ENCODE assay signal across 8 cellular contexts in the genomic region with DNA sequence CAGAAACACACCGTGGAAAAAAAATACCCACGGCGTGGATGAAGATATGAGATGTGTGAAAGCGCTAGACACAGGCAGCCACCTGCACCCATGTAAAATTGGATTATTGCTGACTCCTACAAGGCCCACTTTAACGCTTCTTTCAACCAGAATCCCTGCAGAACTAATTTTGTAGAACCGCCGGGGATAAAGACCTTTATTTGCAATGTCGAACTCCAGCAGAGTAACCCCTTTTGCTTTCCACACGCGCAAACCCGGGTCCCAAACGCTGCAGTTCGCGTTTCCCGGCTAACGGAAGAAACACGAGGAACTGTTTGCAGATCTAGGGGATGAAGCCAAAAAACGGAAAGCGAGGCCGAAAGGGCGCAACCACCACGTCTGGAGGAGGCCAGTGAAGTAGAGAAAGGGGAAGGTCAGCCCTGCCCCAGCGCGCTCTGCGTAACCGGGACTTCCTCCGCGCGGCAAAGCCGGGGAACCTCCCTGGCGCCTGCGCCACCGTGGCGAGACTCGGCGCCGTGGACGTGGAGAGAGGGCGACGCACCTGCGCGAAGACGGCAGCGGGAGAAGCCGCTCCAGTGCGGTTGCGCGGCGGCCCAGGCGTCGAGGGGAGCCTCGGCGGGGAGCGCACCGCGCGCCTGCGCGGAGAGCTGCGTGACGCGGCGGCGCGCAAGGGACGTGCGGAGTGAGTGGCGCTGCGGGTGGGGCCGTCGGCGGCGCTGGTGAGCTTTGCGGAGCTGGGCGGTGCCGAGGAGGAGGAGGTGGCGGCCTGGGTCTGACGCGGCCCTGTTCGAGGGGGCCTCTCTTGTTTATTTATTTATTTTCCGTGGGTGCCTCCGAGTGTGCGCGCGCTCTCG. TPM values are rescaled to one million over a fixed set of nuclear protein-coding genes. Genes with fewer than 3 reads are reported as not detected.
DNase-seq lines count a peak whose midpoint lies in the region; ATAC-seq lines count a peak whose summit lies in the region.

TSS of gene PPP1CB (plus strand) at position 729 of the 854 bp plus-strand sequence. CDS start 295 bp downstream, outside the sequence.

- H3K27ac ChIP-seq in right cardiac atrium (ENCODE audit: low read length) (peak within 1 kb of the TSS; percentile 96), rectal smooth muscle tissue (ENCODE audit: low read depth, low read length) (peak within 1 kb of the TSS; percentile 99), aorta (ENCODE audit: low read depth in 1 of 2, low read length in 2 of 2) (peak within 1 kb of the TSS; percentile 99)

- intact Hi-C loops in right cardiac atrium (cut with DNase I): loop anchor here in 3 of 4 donors (5.0 to 10.0 kb wide), 4 partner anchors 89 to 187 kb away; no protein-coding TSS in a partner anchor
- intact Hi-C loops in aorta (cut with DNase I): loop anchor here (2.0 to 5.0 kb wide), 6 partner anchors 17 to 159 kb away; no protein-coding TSS in a partner anchor

- WGBS in right cardiac atrium: under 1% methylated on average over 86 of the region's 86 CpGs
- WGBS in aorta, 2 donors: 0% methylated on average over 69 to 86 of the region's 86 CpGs

- H3K4me3 ChIP-seq in right cardiac atrium (ENCODE audit: low read length) (peak within 1 kb of the TSS; percentile 84), rectal smooth muscle tissue (ENCODE audit: low read length) (peak within 1 kb of the TSS; percentile 92), aorta (ENCODE audit: low read length in 2 of 2) (peak within 1 kb of the TSS; percentile 87 to 94)

- H3K27me3 ChIP-seq in right cardiac atrium (ENCODE audit: control insufficient read depth, insufficient read depth) (no peaks in the 10 kb centered on the region), rectal smooth muscle tissue (ENCODE audit: control insufficient read depth, insufficient read depth, low read length) (no peaks in the 10 kb centered on the region), aorta (ENCODE audit: control insufficient read depth in 1 of 2, insufficient read depth in 2 of 2, low read length in 1 of 2) (no peaks in the 10 kb centered on the region)

- H3K36me3 ChIP-seq in rectal smooth muscle tissue (ENCODE audit: control insufficient read depth, insufficient read depth, low read length): no peaks in the 10 kb centered on the region
- no peaks in the 10 kb centered on the region for H3K36me3 ChIP-seq in aorta (ENCODE audit: control insufficient read depth in 1 of 2, insufficient read depth in 2 of 2, low read length in 1 of 2)

- H3K9me3 ChIP-seq in right cardiac atrium (ENCODE audit: control insufficient read depth, low read length) (no peaks in the 10 kb centered on the region), aorta (ENCODE audit: control insufficient read depth, low read length) (no peaks in the 10 kb centered on the region)

- ATAC-seq in GM18499 (IDR thresholded peaks at IDR 0.05; ENCODE audit: insufficient read depth, unreplicated experiment): peak; percentile 58
- peak; percentile 74 for ATAC-seq in HG02943 (IDR thresholded peaks at IDR 0.05; ENCODE audit: low read depth, unreplicated experiment)
- peak; percentile 97 for ATAC-seq in right cardiac atrium
- ATAC-seq in aorta (ENCODE audit: low FRiP score): peak; percentile 96

- H3K4me1 ChIP-seq in right cardiac atrium (ENCODE audit: control insufficient read depth, insufficient read depth, low read length) (peaks cover 7% of the 10 kb centered on the region), rectal smooth muscle tissue (ENCODE audit: control insufficient read depth, insufficient read depth, low read length) (peaks cover 22% of the 10 kb centered on the region), aorta (ENCODE audit: control insufficient read depth in 1 of 2, insufficient read depth in 2 of 2, low read length in 2 of 2) (peaks cover 0 to 6% of the 10 kb centered on the region in 2 donors)

- peak within 1 kb of the TSS; percentile 98 for H3K9ac ChIP-seq in rectal smooth muscle tissue (ENCODE audit: low read length)

- DNase-seq in NCI-H187 (lab: John Stamatoyannopoulos, UW): peak; percentile 83 to 96
- DNase-seq in T-helper 2 cell: peak; percentile 91 to 99 (median 96)
- DNase-seq in anterior cingulate cortex (lab: John Stamatoyannopoulos, UW): peak; percentile 63 to 98 (median 93)
- DNase-seq in right cardiac atrium: peak; percentile 97 to 99 (median 99)
- DNase-seq in aorta: peak; percentile 98 to 99

RNA-seq across cellular contexts. Expression of gene PPP1CB, which starts in this region (rescaled TPM):
- total RNA-seq in right cardiac atrium (100 to 1,000 TPM; 368 to 417 (median 381) TPM), aorta (100 to 1,000 TPM; 386 to 484 TPM)
- polyA plus RNA-seq in right cardiac atrium (126 TPM), aorta (100 to 1,000 TPM; 187 to 370 TPM)

Comparison
In these comparisons a context has a peak if more than half of its experiments do, and no peak if none do; other contexts are left out.
1. Peak in every context shown above with its lines: DNase-seq, ATAC-seq, H3K4me3 ChIP-seq and H3K27ac ChIP-seq.